ENCODE assay signal across 18 cellular contexts in genomic region chr2:20421336-20421987, GRCh38. TPM values are rescaled to one million over a fixed set of nuclear protein-coding genes. Genes with fewer than 3 reads are reported as not detected.
DNase-seq lines count a peak whose midpoint lies in the region; ATAC-seq, FAIRE-seq and TF ChIP-seq lines count a peak whose summit lies in the region.
"Had no signal": no experiment of that assay in that cellular context is flagged by ENCODE, and none has a peak within 500 bp of the region (broad histone marks: within the 10 kb centered on the region; RNA-seq: fewer than 3 reads in every experiment).

No MANE protein-coding gene starts in this region.

- H3K36me3 ChIP-seq in heart left ventricle (no peaks in the 10 kb centered on the region), keratinocyte (ENCODE audit: control insufficient read depth in 2 of 2, extremely low read depth in 1 of 2, insufficient read depth in 2 of 2, low read length in 2 of 2) (no peaks in the 10 kb centered on the region), prostate gland (no peaks in the 10 kb centered on the region), uterus (no peaks in the 10 kb centered on the region)
- H3K36me3 ChIP-seq: adrenal gland had no signal

- H3K4me1 ChIP-seq in heart left ventricle (peaks cover 11 to 64% (median 36%) of the 10 kb centered on the region in 12 donors), keratinocyte (ENCODE audit: control insufficient read depth, extremely low read depth, insufficient read depth, low read length) (peaks cover 27% of the 10 kb centered on the region), prostate gland (replicated peaks) (no peaks in the 10 kb centered on the region), uterus (peaks cover 3 to 9% of the 10 kb centered on the region in 2 donors)

- H3K27ac ChIP-seq in heart left ventricle (peak overlapping the region in 9 of 12 donors; percentile 6 to 92 (median 59)), keratinocyte (ENCODE audit: control insufficient read depth, insufficient read depth, low read length) (no peak overlapping the region), prostate gland (peak overlapping the region; percentile 72 to 75), uterus (peak overlapping the region; percentile 58 to 66)
- H3K27ac ChIP-seq: A549, KMS-11 had no signal

- H3K9me1 ChIP-seq in keratinocyte (ENCODE audit: control insufficient read depth, extremely low read depth, insufficient read depth, low read length) = no peaks in the 10 kb centered on the region

- TF ChIP-seq CTCF in heart left ventricle (IDR thresholded peaks at IDR 0.05) (no peak), keratinocyte (optimal IDR thresholded peaks at IDR 0.05 in 1 of 3, IDR thresholded peaks at IDR 0.05 in 1 of 3, conservative IDR thresholded peaks at IDR 0.05 in 1 of 3; ENCODE audit: extremely low read depth in 1 of 3, insufficient read depth in 2 of 3, low read length in 3 of 3) (no peak), prostate gland (IDR thresholded peaks at IDR 0.05) (no peak), uterus (IDR thresholded peaks at IDR 0.05) (no peak), nephron progenitor cell (IDR thresholded peaks at IDR 0.05) (no peak)

- DNase-seq in heart left ventricle (no peak), cardiac septum (ENCODE audit: low spot score) (no peak), keratinocyte (ENCODE audit: low read depth, low spot score) (no peak), prostate gland (ENCODE audit: low spot score) (no peak), uterus (no peak), amniotic stem cell (lab: John Stamatoyannopoulos, UW) (no peak), nephron progenitor cell (no peak), hypothalamus (lab: John Stamatoyannopoulos, UW) (no peak)
- DNase-seq: activated T-cell treated with anti-CD3 and anti-CD28 coated beads, Interleukin-2, amount 50 U/mL, for 24 hours; CD4-positive, CD25-positive, alpha-beta regulatory T cell; cortex of kidney; NCI-H524 treated with DMSO at 0.1 percent for 48 hours; trophoblast cell had no signal

- no peak overlapping the region for H3K27ac Mint-ChIP-seq in nephron progenitor cell
- H3K27ac Mint-ChIP-seq: activated T-cell treated with anti-CD3 and anti-CD28 coated beads, Interleukin-2, amount 50 U/mL, for 24 hours; CD4-positive, CD25-positive, alpha-beta regulatory T cell had no signal

- H3K36me3 Mint-ChIP-seq in nephron progenitor cell (ENCODE audit: low read depth) = no peaks in the 10 kb centered on the region
- H3K36me3 Mint-ChIP-seq: CD4-positive, CD25-positive, alpha-beta regulatory T cell had no signal

- H3K4me1 Mint-ChIP-seq in nephron progenitor cell = peaks cover 48% of the 10 kb centered on the region

- no peaks in the 10 kb centered on the region for H3K9me3 Mint-ChIP-seq in nephron progenitor cell
- H3K9me3 Mint-ChIP-seq: activated T-cell treated with anti-CD3 and anti-CD28 coated beads, Interleukin-2, amount 50 U/mL, for 24 hours; CD4-positive, CD25-positive, alpha-beta regulatory T cell had no signal

- no peak overlapping the region for H3K4me3 ChIP-seq in heart left ventricle
- H3K4me3 ChIP-seq in keratinocyte (ENCODE audit: control insufficient read depth in 2 of 3, extremely low read depth in 1 of 3, insufficient read depth in 2 of 3, low read depth in 1 of 3, low read length in 3 of 3) = no peak overlapping the region
- no peak overlapping the region for H3K4me3 ChIP-seq in prostate gland
- no peak overlapping the region for H3K4me3 ChIP-seq in uterus
- H3K4me3 ChIP-seq: A549, adrenal gland, GM12878 had no signal

- peaks cover 11% of the 10 kb centered on the region for H3K27me3 Mint-ChIP-seq in nephron progenitor cell (ENCODE audit: low read depth, poor library complexity)
- H3K27me3 Mint-ChIP-seq: CD4-positive, CD25-positive, alpha-beta regulatory T cell had no signal

- intact Hi-C loops in heart left ventricle (cut with DNase I) (loop anchor here in 1 of 10 donors (5.0 kb wide), 1 partner anchor 39 kb away; no protein-coding TSS in a partner anchor), cardiac septum (cut with DNase I) (no loop called here), prostate gland (cut with DNase I) (no loop called here), uterus (cut with DNase I; ENCODE audit: low total_unique reads) (no loop called here)

- no peaks in the 10 kb centered on the region for H4K20me1 ChIP-seq in keratinocyte (ENCODE audit: control insufficient read depth, extremely low read depth, insufficient read depth, low read length)

- dilution Hi-C loops in keratinocyte (cut with MboI; ENCODE audit: extremely low pct_ligation_motif_present, low sequenced_read_pairs) = no loop called here

- WGBS in heart left ventricle, 4 donors = 65 to 77% (median 71%) methylated on average over 9 to 14 of the region's 14 CpGs
- 83% methylated on average over 13 of the region's 14 CpGs for WGBS in prostate gland

- H3K9ac ChIP-seq in keratinocyte (ENCODE audit: control insufficient read depth, extremely low read depth, insufficient read depth, low read length) = no peak overlapping the region
- H3K9ac ChIP-seq: KMS-11 had no signal

- TF ChIP-seq POLR2A in heart left ventricle (IDR thresholded peaks at IDR 0.05) = no peak
- TF ChIP-seq POLR2A in prostate gland (IDR thresholded peaks at IDR 0.05) = no peak
- TF ChIP-seq POLR2A in uterus (IDR thresholded peaks at IDR 0.05) = no peak

- H3K9me3 ChIP-seq in heart left ventricle (no peaks in the 10 kb centered on the region), keratinocyte (ENCODE audit: control insufficient read depth, low read depth, low read length) (no peaks in the 10 kb centered on the region), prostate gland (no peaks in the 10 kb centered on the region), uterus (no peaks in the 10 kb centered on the region)
- H3K9me3 ChIP-seq: A549, adrenal gland had no signal

- H3K4me3 Mint-ChIP-seq in nephron progenitor cell = no peak overlapping the region
- H3K4me3 Mint-ChIP-seq: activated T-cell treated with anti-CD3 and anti-CD28 coated beads, Interleukin-2, amount 50 U/mL, for 24 hours; CD4-positive, CD25-positive, alpha-beta regulatory T cell had no signal

- FAIRE-seq in keratinocyte (lab: Jason Lieb, UNC) = no peak
- FAIRE-seq: A549, GM12878 had no signal

- peak overlapping the region; percentile 31 for H3K4me2 ChIP-seq in keratinocyte (ENCODE audit: control insufficient read depth, extremely low read depth, insufficient read depth, low read depth, low read length)
- H3K4me2 ChIP-seq: A549 had no signal

- peak in 1 of 4 donors; percentile 3 for ATAC-seq in heart left ventricle
- ATAC-seq: activated CD4-positive, CD25-positive, alpha-beta regulatory T cell treated with anti-CD3 and anti-CD28 coated beads, Interleukin-2, amount 50 U/mL, for 24 hours; GM12878 had no signal

- H2AFZ ChIP-seq in keratinocyte (ENCODE audit: control insufficient read depth, low read length) = no peak overlapping the region

- no peaks in the 10 kb centered on the region for H3K79me2 ChIP-seq in keratinocyte (ENCODE audit: control insufficient read depth, insufficient read depth, low read length)

- no peaks in the 10 kb centered on the region for H3K27me3 ChIP-seq in heart left ventricle
- no peaks in the 10 kb centered on the region for H3K27me3 ChIP-seq in keratinocyte (ENCODE audit: control insufficient read depth, extremely low read depth, insufficient read depth, low read length)
- no peaks in the 10 kb centered on the region for H3K27me3 ChIP-seq in prostate gland (replicated peaks; ENCODE audit: insufficient read depth)
- no peaks in the 10 kb centered on the region for H3K27me3 ChIP-seq in uterus
- H3K27me3 ChIP-seq: adrenal gland had no signal

RNA-seq across cellular contexts. Expression of gene RHOB, which starts 25.4 kb away (rescaled TPM):
- 100 to 1,000 TPM; 105 to 429 (median 169) TPM for total RNA-seq in heart left ventricle
- polyA plus RNA-seq in heart left ventricle = 100 to 1,000 TPM; 136 to 238 TPM
- total RNA-seq in cardiac septum = 98.4 TPM
- 23.6 to 28.3 TPM (median 25.3 TPM) in 3 replicates for polyA plus RNA-seq in keratinocyte
- polyA plus RNA-seq in keratinocyte (2011; ENCODE audit: low read depth) = 11.8 TPM
- polyA plus RNA-seq in keratinocyte (2011; cell fraction: cytosol; rRNA removed) = 28.6 and 40.6 TPM in 2 replicates
- polyA plus RNA-seq in keratinocyte (2011; cell fraction: nucleus; rRNA removed) = 63.1 and 77.2 TPM in 2 replicates
- 33.7 and 39.0 TPM in 2 replicates for polyA plus RNA-seq in keratinocyte (2012; ENCODE audit: low replicate concordance)
- polyA minus RNA-seq in keratinocyte = 10.1 to 14.7 TPM (median 11.8 TPM) in 3 replicates
- 58.5 TPM for polyA minus RNA-seq in keratinocyte (2011; cell fraction: cytosol; rRNA and poly(A)+ RNA removed)
- polyA minus RNA-seq in keratinocyte (2011; cell fraction: nucleus; rRNA and poly(A)+ RNA removed) = 48.5 and 52.4 TPM in 2 replicates
- 100 to 1,000 TPM; 391 to 554 TPM for total RNA-seq in prostate gland
- 1,000 to 10,000 TPM in 1 of 4 donors, 100 to 1,000 TPM in 3; 242 to 1,280 (median 486) TPM for total RNA-seq in uterus
